1 cellular context compared by ENCODE assay signal in genomic region chr20:64242797-64243475, GRCh38.
TF ChIP-seq lines count a peak whose summit lies in the region.

No MANE protein-coding gene starts in this region.

TF ChIP-seq in HepG2, 621 proteins besides CTCF, POLR2A, EP300 and RAD21 (continued from another document and continues in another):
- TF ChIP-seq ZBTB40 (IDR thresholded peaks at IDR 0.05) (no peak), ZBTB40 (CRISPR knock-in tag; IDR thresholded peaks at IDR 0.05) (no peak), RBAK (CRISPR knock-in tag; IDR thresholded peaks at IDR 0.05) (no peak), FOXC1 (CRISPR knock-in tag; IDR thresholded peaks at IDR 0.05; ENCODE audit: borderline replicate concordance) (no peak), SMC3 (IDR thresholded peaks at IDR 0.05; ENCODE audit: low read length) (peak; percentile 62), STAT6 (CRISPR knock-in tag; IDR thresholded peaks at IDR 0.05; ENCODE audit: borderline replicate concordance) (peak; percentile 81; the same call in 1 of the 2 replicates), ZBTB14 (CRISPR knock-in tag; IDR thresholded peaks at IDR 0.05) (no peak), IRF9 (CRISPR knock-in tag; IDR thresholded peaks at IDR 0.05; ENCODE audit: borderline replicate concordance) (no peak; the same call in 1 of the 2 replicates), TBL1XR1 (IDR thresholded peaks at IDR 0.05; ENCODE audit: borderline replicate concordance, low read length, partially characterized antibody) (peak; percentile 81), ARID3A (IDR thresholded peaks at IDR 0.05; ENCODE audit: low read depth, low read length) (peak; percentile 77), NCOA1 (CRISPR knock-in tag; IDR thresholded peaks at IDR 0.05) (no peak), GRHL1 (CRISPR knock-in tag; conservative IDR thresholded peaks at IDR 0.05) (no peak), ZNF609 (CRISPR knock-in tag; IDR thresholded peaks at IDR 0.05; ENCODE audit: borderline replicate concordance) (peak; percentile 93), IKZF1 (IDR thresholded peaks at IDR 0.05) (no peak), ZNF646 (CRISPR knock-in tag; IDR thresholded peaks at IDR 0.05) (no peak), ZFP1 (CRISPR knock-in tag; IDR thresholded peaks at IDR 0.05) (peak; percentile 63; the same call in 1 of the 2 replicates), MED1 (CRISPR knock-in tag; IDR thresholded peaks at IDR 0.05) (peak; percentile 93)
